1 cellular context compared by ENCODE assay signal in the genomic region with DNA sequence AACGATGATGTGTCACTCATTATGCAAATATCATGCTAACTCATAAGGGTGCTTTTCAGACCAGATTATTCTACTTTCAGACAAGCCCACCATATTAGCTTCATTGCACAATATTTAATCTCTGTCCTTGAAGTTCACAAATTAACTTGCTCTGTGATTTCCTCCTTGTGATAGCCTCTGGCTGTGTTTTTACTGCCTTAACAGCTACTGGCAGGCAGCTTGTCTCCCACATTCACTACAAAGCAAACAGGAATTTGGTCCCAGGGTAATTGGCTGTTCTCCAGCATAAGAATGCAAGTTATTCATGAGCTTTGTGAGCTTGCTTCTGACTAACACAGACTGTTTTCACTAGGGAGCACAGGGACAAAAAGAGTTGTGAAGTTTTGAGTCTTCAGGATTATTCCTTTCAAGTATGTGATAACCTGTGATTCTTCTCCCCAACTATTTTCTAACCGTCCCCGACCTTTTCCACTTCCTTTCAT.
TF ChIP-seq lines count a peak whose summit lies in the region.

No MANE protein-coding gene starts in this region.

TF ChIP-seq in HepG2, 621 proteins besides CTCF, POLR2A, EP300 and RAD21 (continued from another document and continues in another):
- TF ChIP-seq GLI4 (CRISPR knock-in tag; IDR thresholded peaks at IDR 0.05; ENCODE audit: borderline replicate concordance) = no peak
- no peak for TF ChIP-seq ZNF326 (CRISPR knock-in tag; IDR thresholded peaks at IDR 0.05; ENCODE audit: borderline replicate concordance)
- no peak for TF ChIP-seq SALL2 (CRISPR knock-in tag; IDR thresholded peaks at IDR 0.05)
- no peak for TF ChIP-seq TEAD2 (CRISPR knock-in tag; IDR thresholded peaks at IDR 0.05)
- no peak for TF ChIP-seq THAP8 (CRISPR knock-in tag; IDR thresholded peaks at IDR 0.05; ENCODE audit: borderline replicate concordance)
- TF ChIP-seq NCOA1 (CRISPR knock-in tag; IDR thresholded peaks at IDR 0.05) = 0 out of 2 replicates have a peak, but pooled peaks have one; percentile 45
- no peak for TF ChIP-seq PRDM15 (CRISPR knock-in tag; IDR thresholded peaks at IDR 0.05)
- no peak for TF ChIP-seq TBP (CRISPR knock-in tag; IDR thresholded peaks at IDR 0.05)
- TF ChIP-seq GATAD1 (CRISPR knock-in tag; IDR thresholded peaks at IDR 0.05) = 0 out of 2 replicates have a peak, but pooled peaks have one; percentile 25
- TF ChIP-seq ZSCAN9 (CRISPR knock-in tag; IDR thresholded peaks at IDR 0.05; ENCODE audit: borderline replicate concordance) = peak; percentile 47; the same call in 1 of the 2 replicates
- TF ChIP-seq HBP1 (CRISPR knock-in tag; IDR thresholded peaks at IDR 0.05; ENCODE audit: low read depth) = no peak
- no peak for TF ChIP-seq GTF2F1 (IDR thresholded peaks at IDR 0.05; ENCODE audit: low read length)
- no peak for TF ChIP-seq SNAI1 (CRISPR knock-in tag; IDR thresholded peaks at IDR 0.05; ENCODE audit: borderline replicate concordance)
- peak; percentile 74 for TF ChIP-seq RCOR2 (CRISPR knock-in tag; IDR thresholded peaks at IDR 0.05)
- no peak for TF ChIP-seq MTF2 (CRISPR knock-in tag; IDR thresholded peaks at IDR 0.05; ENCODE audit: borderline replicate concordance)
- TF ChIP-seq, protein P1, sequence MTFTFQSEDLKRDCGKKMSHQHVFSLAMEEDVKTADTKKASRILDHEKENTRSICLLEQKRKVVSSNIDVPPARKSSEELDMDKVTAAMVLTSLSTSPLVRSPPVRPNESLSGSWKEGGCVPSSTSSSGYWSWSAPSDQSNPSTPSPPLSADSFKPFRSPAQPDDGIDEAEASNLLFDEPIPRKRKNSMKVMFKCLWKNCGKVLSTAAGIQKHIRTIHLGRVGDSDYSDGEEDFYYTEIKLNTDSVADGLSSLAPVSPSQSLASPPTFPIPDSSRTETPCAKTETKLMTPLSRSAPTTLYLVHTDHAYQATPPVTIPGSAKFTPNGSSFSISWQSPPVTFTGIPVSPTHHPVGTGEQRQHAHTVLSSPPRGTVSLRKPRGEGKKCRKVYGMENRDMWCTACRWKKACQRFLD (CRISPR knock-in tag; IDR thresholded peaks at IDR 0.05; ENCODE audit: borderline replicate concordance) = no peak
- TF ChIP-seq, protein P2, sequence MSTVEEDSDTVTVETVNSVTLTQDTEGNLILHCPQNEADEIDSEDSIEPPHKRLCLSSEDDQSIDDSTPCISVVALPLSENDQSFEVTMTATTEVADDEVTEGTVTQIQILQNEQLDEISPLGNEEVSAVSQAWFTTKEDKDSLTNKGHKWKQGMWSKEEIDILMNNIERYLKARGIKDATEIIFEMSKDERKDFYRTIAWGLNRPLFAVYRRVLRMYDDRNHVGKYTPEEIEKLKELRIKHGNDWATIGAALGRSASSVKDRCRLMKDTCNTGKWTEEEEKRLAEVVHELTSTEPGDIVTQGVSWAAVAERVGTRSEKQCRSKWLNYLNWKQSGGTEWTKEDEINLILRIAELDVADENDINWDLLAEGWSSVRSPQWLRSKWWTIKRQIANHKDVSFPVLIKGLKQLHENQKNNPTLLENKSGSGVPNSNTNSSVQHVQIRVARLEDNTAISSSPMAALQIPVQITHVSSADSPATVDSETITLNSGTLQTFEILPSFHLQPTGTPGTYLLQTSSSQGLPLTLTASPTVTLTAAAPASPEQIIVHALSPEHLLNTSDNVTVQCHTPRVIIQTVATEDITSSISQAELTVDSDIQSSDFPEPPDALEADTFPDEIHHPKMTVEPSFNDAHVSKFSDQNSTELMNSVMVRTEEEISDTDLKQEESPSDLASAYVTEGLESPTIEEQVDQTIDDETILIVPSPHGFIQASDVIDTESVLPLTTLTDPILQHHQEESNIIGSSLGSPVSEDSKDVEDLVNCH (CRISPR knock-in tag; IDR thresholded peaks at IDR 0.05) = no peak
- TF ChIP-seq HOXA9 (CRISPR knock-in tag; IDR thresholded peaks at IDR 0.05; ENCODE audit: borderline replicate concordance) = no peak
- peak; percentile 96 for TF ChIP-seq GATAD2A (CRISPR knock-in tag; IDR thresholded peaks at IDR 0.05)
- no peak for TF ChIP-seq ZNF720 (CRISPR knock-in tag; IDR thresholded peaks at IDR 0.05)
- TF ChIP-seq ZNF225 (CRISPR knock-in tag; IDR thresholded peaks at IDR 0.05) = no peak
- no peak for TF ChIP-seq ARNT2 (CRISPR knock-in tag; IDR thresholded peaks at IDR 0.05; ENCODE audit: low read depth)
- TF ChIP-seq, protein P3, sequence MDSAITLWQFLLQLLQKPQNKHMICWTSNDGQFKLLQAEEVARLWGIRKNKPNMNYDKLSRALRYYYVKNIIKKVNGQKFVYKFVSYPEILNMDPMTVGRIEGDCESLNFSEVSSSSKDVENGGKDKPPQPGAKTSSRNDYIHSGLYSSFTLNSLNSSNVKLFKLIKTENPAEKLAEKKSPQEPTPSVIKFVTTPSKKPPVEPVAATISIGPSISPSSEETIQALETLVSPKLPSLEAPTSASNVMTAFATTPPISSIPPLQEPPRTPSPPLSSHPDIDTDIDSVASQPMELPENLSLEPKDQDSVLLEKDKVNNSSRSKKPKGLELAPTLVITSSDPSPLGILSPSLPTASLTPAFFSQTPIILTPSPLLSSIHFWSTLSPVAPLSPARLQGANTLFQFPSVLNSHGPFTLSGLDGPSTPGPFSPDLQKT (CRISPR knock-in tag; IDR thresholded peaks at IDR 0.05; ENCODE audit: borderline replicate concordance) = no peak
- TF ChIP-seq ZNF577 (CRISPR knock-in tag; IDR thresholded peaks at IDR 0.05; ENCODE audit: borderline replicate concordance, low read depth) = no peak
- no peak for TF ChIP-seq POLR2G (IDR thresholded peaks at IDR 0.05; ENCODE audit: low read depth, low read length)
- TF ChIP-seq PAF1 (CRISPR knock-in tag; IDR thresholded peaks at IDR 0.05) = no peak
- no peak for TF ChIP-seq ZNF615 (CRISPR knock-in tag; IDR thresholded peaks at IDR 0.05; ENCODE audit: borderline replicate concordance)
- peak; percentile 88 for TF ChIP-seq ISL2 (CRISPR knock-in tag; IDR thresholded peaks at IDR 0.05)
- TF ChIP-seq CCDC6 (CRISPR knock-in tag; IDR thresholded peaks at IDR 0.05) = 0 out of 2 replicates have a peak, but pooled peaks have one; percentile 55
- TF ChIP-seq YY1 (IDR thresholded peaks at IDR 0.05; ENCODE audit: insufficient read depth, insufficient replicate concordance, low read depth, low read length) = no peak
- TF ChIP-seq ZNF350 (CRISPR knock-in tag; IDR thresholded peaks at IDR 0.05; ENCODE audit: borderline replicate concordance, low read depth) = no peak
- TF ChIP-seq ERF (CRISPR knock-in tag; IDR thresholded peaks at IDR 0.05) = peak; percentile 81
- TF ChIP-seq POLR2AphosphoS2 (IDR thresholded peaks at IDR 0.05; ENCODE audit: low read depth, low read length) = no peak
- TF ChIP-seq ZNF597 (CRISPR knock-in tag; IDR thresholded peaks at IDR 0.05) = no peak
- peak; percentile 81; the same call in 1 of the 2 replicates for TF ChIP-seq KAT7 (CRISPR knock-in tag; IDR thresholded peaks at IDR 0.05; ENCODE audit: borderline replicate concordance)
- peak; percentile 60; the same call in 1 of the 2 replicates for TF ChIP-seq DRAP1 (CRISPR knock-in tag; IDR thresholded peaks at IDR 0.05)
- no peak for TF ChIP-seq KDM5A (IDR thresholded peaks at IDR 0.05; ENCODE audit: borderline replicate concordance, low read length)
- no peak for TF ChIP-seq ZNF275 (CRISPR knock-in tag; IDR thresholded peaks at IDR 0.05; ENCODE audit: borderline replicate concordance)
- TF ChIP-seq ZSCAN31 (CRISPR knock-in tag; IDR thresholded peaks at IDR 0.05; ENCODE audit: low read depth) = no peak
- TF ChIP-seq, protein P4, sequence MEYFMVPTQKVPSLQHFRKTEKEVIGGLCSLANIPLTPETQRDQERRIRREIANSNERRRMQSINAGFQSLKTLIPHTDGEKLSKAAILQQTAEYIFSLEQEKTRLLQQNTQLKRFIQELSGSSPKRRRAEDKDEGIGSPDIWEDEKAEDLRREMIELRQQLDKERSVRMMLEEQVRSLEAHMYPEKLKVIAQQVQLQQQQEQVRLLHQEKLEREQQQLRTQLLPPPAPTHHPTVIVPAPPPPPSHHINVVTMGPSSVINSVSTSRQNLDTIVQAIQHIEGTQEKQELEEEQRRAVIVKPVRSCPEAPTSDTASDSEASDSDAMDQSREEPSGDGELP (IDR thresholded peaks at IDR 0.05; ENCODE audit: borderline replicate concordance, low read depth) = peak; percentile 34; the same call in 1 of the 2 replicates
- TF ChIP-seq ZBTB10 (CRISPR knock-in tag; IDR thresholded peaks at IDR 0.05; ENCODE audit: borderline replicate concordance) = no peak
- TF ChIP-seq MXD1 (CRISPR knock-in tag; IDR thresholded peaks at IDR 0.05) = no peak
- TF ChIP-seq ZFP62 (CRISPR knock-in tag; IDR thresholded peaks at IDR 0.05) = no peak
